Comparison of ENCODE assay signal across 2 cellular contexts in genomic region chr12:3263939-3264699, GRCh38.
TF ChIP-seq lines count a peak whose summit lies in the region.

No MANE protein-coding gene starts in this region.

TF ChIP-seq in HepG2, 621 proteins besides CTCF, POLR2A, EP300 and RAD21 (continues in another document):
- TF ChIP-seq, protein P1, sequence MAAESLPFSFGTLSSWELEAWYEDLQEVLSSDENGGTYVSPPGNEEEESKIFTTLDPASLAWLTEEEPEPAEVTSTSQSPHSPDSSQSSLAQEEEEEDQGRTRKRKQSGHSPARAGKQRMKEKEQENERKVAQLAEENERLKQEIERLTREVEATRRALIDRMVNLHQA (CRISPR knock-in tag; IDR thresholded peaks at IDR 0.05): no peak
- TF ChIP-seq GABPB1 (CRISPR knock-in tag; IDR thresholded peaks at IDR 0.05) (no peak), HNRNPUL1 (IDR thresholded peaks at IDR 0.05; ENCODE audit: low read depth, low read length) (no peak), NFYB (CRISPR knock-in tag; IDR thresholded peaks at IDR 0.05) (no peak), HDAC2 (CRISPR knock-in tag; IDR thresholded peaks at IDR 0.05) (no peak), ZNF749 (CRISPR knock-in tag; IDR thresholded peaks at IDR 0.05; ENCODE audit: borderline replicate concordance) (no peak), ZNF17 (CRISPR knock-in tag; IDR thresholded peaks at IDR 0.05) (no peak), MYPOP (CRISPR knock-in tag; IDR thresholded peaks at IDR 0.05) (no peak), ZNF318 (CRISPR knock-in tag; IDR thresholded peaks at IDR 0.05) (no peak), RNF2 (conservative IDR thresholded peaks at IDR 0.05; ENCODE audit: low read depth) (no peak), RFX5 (IDR thresholded peaks at IDR 0.05; ENCODE audit: low read depth, low read length) (no peak), ZNF256 (CRISPR knock-in tag; conservative IDR thresholded peaks at IDR 0.05) (no peak), ZNF446 (CRISPR knock-in tag; IDR thresholded peaks at IDR 0.05) (no peak), DNMT1 (CRISPR knock-in tag; IDR thresholded peaks at IDR 0.05) (no peak), ZFAT (CRISPR knock-in tag; conservative IDR thresholded peaks at IDR 0.05) (no peak), PHF5A (CRISPR knock-in tag; IDR thresholded peaks at IDR 0.05; ENCODE audit: low read depth, unreplicated experiment) (no peak), ZNF33A (CRISPR knock-in tag; IDR thresholded peaks at IDR 0.05; ENCODE audit: borderline replicate concordance) (no peak), KDM1A (CRISPR knock-in tag; IDR thresholded peaks at IDR 0.05) (no peak)
- TF ChIP-seq, protein P2, sequence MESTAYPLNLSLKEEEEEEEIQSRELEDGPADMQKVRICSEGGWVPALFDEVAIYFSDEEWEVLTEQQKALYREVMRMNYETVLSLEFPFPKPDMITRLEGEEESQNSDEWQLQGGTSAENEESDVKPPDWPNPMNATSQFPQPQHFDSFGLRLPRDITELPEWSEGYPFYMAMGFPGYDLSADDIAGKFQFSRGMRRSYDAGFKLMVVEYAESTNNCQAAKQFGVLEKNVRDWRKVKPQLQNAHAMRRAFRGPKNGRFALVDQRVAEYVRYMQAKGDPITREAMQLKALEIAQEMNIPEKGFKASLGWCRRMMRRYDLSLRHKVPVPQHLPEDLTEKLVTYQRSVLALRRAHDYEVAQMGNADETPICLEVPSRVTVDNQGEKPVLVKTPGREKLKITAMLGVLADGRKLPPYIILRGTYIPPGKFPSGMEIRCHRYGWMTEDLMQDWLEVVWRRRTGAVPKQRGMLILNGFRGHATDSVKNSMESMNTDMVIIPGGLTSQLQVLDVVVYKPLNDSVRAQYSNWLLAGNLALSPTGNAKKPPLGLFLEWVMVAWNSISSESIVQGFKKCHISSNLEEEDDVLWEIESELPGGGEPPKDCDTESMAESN (CRISPR knock-in tag; conservative IDR thresholded peaks at IDR 0.05): no peak

TF ChIP-seq in H1, 55 proteins besides CTCF, POLR2A, EP300 and RAD21:
- TF ChIP-seq CBX5 (IDR thresholded peaks at IDR 0.05; ENCODE audit: low read depth, low read length): no peak
- no peak for TF ChIP-seq EGR1 (IDR thresholded peaks at IDR 0.05; ENCODE audit: borderline replicate concordance, low read depth, low read length)
- TF ChIP-seq HDAC6 (IDR thresholded peaks at IDR 0.05; ENCODE audit: low read depth, low read length): no peak
- no peak for TF ChIP-seq RXRA (IDR thresholded peaks at IDR 0.05; ENCODE audit: insufficient read depth, low read depth, low read length)
- TF ChIP-seq JUN (IDR thresholded peaks at IDR 0.05; ENCODE audit: low read depth, low read length): no peak
- no peak for TF ChIP-seq EZH2 (IDR thresholded peaks at IDR 0.05; ENCODE audit: low read depth, low read length, severe bottlenecking)
- TF ChIP-seq CEBPB (IDR thresholded peaks at IDR 0.05; ENCODE audit: low read depth, low read length): no peak
- no peak for TF ChIP-seq SP1 (IDR thresholded peaks at IDR 0.05; ENCODE audit: low read depth, low read length)
- TF ChIP-seq KDM1A (IDR thresholded peaks at IDR 0.05; ENCODE audit: borderline replicate concordance, low read length): no peak
- no peak for TF ChIP-seq ZNF274 (IDR thresholded peaks at IDR 0.05; ENCODE audit: borderline replicate concordance, extremely low read depth, low read length)
- TF ChIP-seq TCF12 (IDR thresholded peaks at IDR 0.05; ENCODE audit: low read depth, low read length): no peak
- TF ChIP-seq RBBP5 (IDR thresholded peaks at IDR 0.05; ENCODE audit: borderline replicate concordance, low read depth, low read length): no peak
- no peak for TF ChIP-seq TAF1 (IDR thresholded peaks at IDR 0.05; ENCODE audit: low read depth, low read length)
- no peak for TF ChIP-seq ASH2L (IDR thresholded peaks at IDR 0.05; ENCODE audit: low read length)
- TF ChIP-seq E2F6 (IDR thresholded peaks at IDR 0.05): no peak
- no peak for TF ChIP-seq POU5F1 (IDR thresholded peaks at IDR 0.05; ENCODE audit: low read depth, low read length)
